In genomic region chr15:66472176-66472999, GRCh38 we compare ENCODE assay signal across 8 cellular contexts. TPM values are rescaled to one million over a fixed set of nuclear protein-coding genes. Genes with fewer than 3 reads are reported as not detected.
DNase-seq lines count a peak whose midpoint lies in the region; ATAC-seq and TF ChIP-seq lines count a peak whose summit lies in the region.

No MANE protein-coding gene starts in this region.

- H3K27ac ChIP-seq in cardiac muscle cell (peak overlapping the region; percentile 89), RWPE1 (no peak overlapping the region)

- H3K36me3 ChIP-seq in cardiac muscle cell, result no peaks in the 10 kb centered on the region

- peak overlapping the region; percentile 53 for H3K4me3 Mint-ChIP-seq in activated CD4-positive, alpha-beta T cell treated with anti-CD3 and anti-CD28 coated beads for 36 hours
- no peak overlapping the region for H3K4me3 Mint-ChIP-seq in type B pancreatic cell

- no peaks in the 10 kb centered on the region for H3K27me3 ChIP-seq in cardiac muscle cell

- TF ChIP-seq CTCF in cardiac muscle cell (IDR thresholded peaks at IDR 0.05; ENCODE audit: low read depth, low read length), result no peak
- TF ChIP-seq CTCF in type B pancreatic cell (conservative IDR thresholded peaks at IDR 0.05), result no peak
- no peak for TF ChIP-seq CTCF in RWPE1 (conservative IDR thresholded peaks at IDR 0.05; ENCODE audit: low read depth)

- peaks cover 20% of the 10 kb centered on the region for H3K36me3 Mint-ChIP-seq in activated CD4-positive, alpha-beta T cell treated with anti-CD3 and anti-CD28 coated beads for 36 hours (ENCODE audit: low read depth)
- no peaks in the 10 kb centered on the region for H3K36me3 Mint-ChIP-seq in type B pancreatic cell

- H3K9me3 Mint-ChIP-seq in activated CD4-positive, alpha-beta T cell treated with anti-CD3 and anti-CD28 coated beads for 36 hours (ENCODE audit: low read depth), result no peaks in the 10 kb centered on the region
- H3K9me3 Mint-ChIP-seq in type B pancreatic cell, result no peaks in the 10 kb centered on the region

- H3K27ac Mint-ChIP-seq in activated CD4-positive, alpha-beta T cell treated with anti-CD3 and anti-CD28 coated beads for 36 hours, result peak overlapping the region; percentile 87
- peak overlapping the region; percentile 20 for H3K27ac Mint-ChIP-seq in type B pancreatic cell

- POLR2A ChIA-PET in activated CD4-positive, alpha-beta T cell treated with anti-CD3 and anti-CD28 coated beads for 36 hours (lab: Charles Lee), result interaction anchor here (0.8 kb wide), 1 partner anchor 11 kb away, joined by 4 read pairs; no protein-coding TSS in a partner anchor
- POLR2A ChIA-PET in RWPE1 (lab: Yijun Ruan, JAX; ENCODE audit: low non-redundant PET), result no interaction called here

- peak; percentile 61 for DNase-seq in activated CD4-positive, alpha-beta T cell treated with anti-CD3 and anti-CD28 coated beads for 36 hours
- DNase-seq in cardiac muscle cell (ENCODE audit: low read depth in 1 of 2, low spot score in 1 of 2), result peak; percentile 43 to 59
- no peak for DNase-seq in type B pancreatic cell (ENCODE audit: extremely low spot score, unreplicated experiment)
- DNase-seq in NCI-H748 (lab: John Stamatoyannopoulos, UW; ENCODE audit: unreplicated experiment), result no peak
- DNase-seq in RWPE1 (ENCODE audit: low spot score), result no peak
- no peak for DNase-seq in NCI-H187 (lab: John Stamatoyannopoulos, UW)

- peaks cover 56% of the 10 kb centered on the region for H3K4me1 Mint-ChIP-seq in activated CD4-positive, alpha-beta T cell treated with anti-CD3 and anti-CD28 coated beads for 36 hours
- H3K4me1 Mint-ChIP-seq in type B pancreatic cell (ENCODE audit: unreplicated experiment), result peaks cover 14% of the 10 kb centered on the region

- H3K4me1 ChIP-seq in cardiac muscle cell (ENCODE audit: low read depth), result peaks cover 32% of the 10 kb centered on the region

- ATAC-seq in GM18909 (IDR thresholded peaks at IDR 0.05; ENCODE audit: poor library complexity, unreplicated experiment) (peak; percentile 89), HG02943 (IDR thresholded peaks at IDR 0.05; ENCODE audit: low read depth, unreplicated experiment) (peak; percentile 68)
- peak; percentile 89 for ATAC-seq in activated CD4-positive, alpha-beta T cell treated with anti-CD3 and anti-CD28 coated beads for 36 hours

- no peak overlapping the region for H3K4me3 ChIP-seq in cardiac muscle cell

- no peaks in the 10 kb centered on the region for H3K27me3 Mint-ChIP-seq in activated CD4-positive, alpha-beta T cell treated with anti-CD3 and anti-CD28 coated beads for 36 hours
- H3K27me3 Mint-ChIP-seq in type B pancreatic cell, result no peaks in the 10 kb centered on the region

- no peaks in the 10 kb centered on the region for H3K9me3 ChIP-seq in cardiac muscle cell (ENCODE audit: low read depth)

- intact Hi-C loops in activated CD4-positive, alpha-beta T cell treated with anti-CD3 and anti-CD28 coated beads for 36 hours (cut with DNase I, micrococcal nuclease), result no loop called here

- CTCF ChIA-PET in activated CD4-positive, alpha-beta T cell treated with anti-CD3 and anti-CD28 coated beads for 36 hours (lab: Charles Lee), result interaction anchor here (0.6 to 3.0 kb wide), 10 partner anchors 8 to 280 kb away, joined by 3 to 8 read pairs (median 4); partner anchors contain the start of genes MAP2K1 and SNAPC5
- CTCF ChIA-PET in RWPE1 (lab: Yijun Ruan, JAX), result no interaction called here

RNA-seq across cellular contexts. Expression of gene SNAPC5, which starts 25.2 kb away (rescaled TPM):
- 10 to 100 TPM; 25.7 to 30.1 TPM for total RNA-seq in activated CD4-positive, alpha-beta T cell treated with anti-CD3 and anti-CD28 coated beads for 36 hours
- total RNA-seq in cardiac muscle cell (59.5 and 72.1 TPM in 2 replicates), type B pancreatic cell (ENCODE audit: low replicate concordance) (25.3 and 27.8 TPM in 2 replicates)
- 57.4 and 59.5 TPM in 2 replicates for polyA plus RNA-seq in cardiac muscle cell

RNA-seq across cellular contexts. Expression of gene RPL4, which starts 32.3 kb away (rescaled TPM):
- total RNA-seq in activated CD4-positive, alpha-beta T cell treated with anti-CD3 and anti-CD28 coated beads for 36 hours, result 1,000 to 10,000 TPM; 4,227 to 4,959 TPM
- total RNA-seq in cardiac muscle cell (3,878 and 4,535 TPM in 2 replicates), type B pancreatic cell (ENCODE audit: low replicate concordance) (2,930 and 3,234 TPM in 2 replicates)
- polyA plus RNA-seq in cardiac muscle cell, result 833 and 906 TPM in 2 replicates

RNA-seq across cellular contexts. Expression of gene ZWILCH, which starts 32.7 kb away (rescaled TPM):
- 10 to 100 TPM; 27.4 to 31.1 TPM for total RNA-seq in activated CD4-positive, alpha-beta T cell treated with anti-CD3 and anti-CD28 coated beads for 36 hours
- total RNA-seq in cardiac muscle cell, result 7.5 and 9.5 TPM in 2 replicates
- polyA plus RNA-seq in cardiac muscle cell, result 15.7 and 22.0 TPM in 2 replicates
- total RNA-seq in type B pancreatic cell (ENCODE audit: low replicate concordance), result 15.0 and 23.2 TPM in 2 replicates

Comparison
In these comparisons a context has a peak if more than half of its experiments do, and no peak if none do; other contexts are left out.
1. DNase-seq: peak in activated CD4-positive, alpha-beta T cell treated with anti-CD3 and anti-CD28 coated beads for 36 hours (single experiment) and cardiac muscle cell (2 of 2); none in type B pancreatic cell (single experiment), NCI-H748 (single experiment), RWPE1 (single experiment) and NCI-H187 (0 of 2).
2. Peak in every context shown above with its lines, with median percentiles within 50 percentile points of each other: ATAC-seq.